24 cellular contexts compared by ENCODE assay signal in the genomic region with DNA sequence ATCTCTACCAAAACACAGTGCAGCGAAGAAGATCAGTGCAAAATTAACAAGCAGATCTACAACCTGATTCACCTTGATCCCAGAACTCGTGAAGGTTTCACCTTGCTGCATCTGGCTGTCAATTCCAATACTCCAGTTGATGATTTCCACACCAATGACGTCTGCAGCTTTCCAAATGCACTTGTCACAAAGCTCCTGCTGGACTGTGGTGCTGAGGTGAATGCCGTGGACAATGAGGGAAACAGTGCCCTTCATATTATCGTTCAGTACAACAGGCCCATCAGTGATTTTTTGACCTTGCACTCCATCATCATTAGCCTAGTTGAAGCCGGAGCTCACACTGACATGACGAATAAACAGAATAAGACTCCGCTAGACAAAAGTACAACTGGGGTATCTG. TPM values are rescaled to one million over a fixed set of nuclear protein-coding genes. Genes with fewer than 3 reads are reported as not detected.
DNase-seq lines count a peak whose midpoint lies in the region; ATAC-seq, FAIRE-seq and TF ChIP-seq lines count a peak whose summit lies in the region.
"Had no signal": no experiment of that assay in that cellular context is flagged by ENCODE, and none has a peak within 500 bp of the region (broad histone marks: within the 10 kb centered on the region; RNA-seq: fewer than 3 reads in every experiment).

No MANE protein-coding gene starts in this region.

- DNase-seq in Right ventricle myocardium superior (no peak), left cardiac atrium (no peak), K562 (ENCODE audit: extremely low read depth in 1 of 4, low spot score in 3 of 4) (no peak), left ventricle myocardium inferior (no peak), gastrocnemius medialis (peak in 1 of 2 donors; percentile 68), coronary artery (ENCODE audit: low spot score) (no peak), thyroid gland (no peak)
- DNase-seq: C1 segment of cervical spinal cord; CD4-positive, alpha-beta memory T cell; COR-L47; GDM1; HCEC 1CT; Kasumi-1; NCI-H1105 treated with DMSO at 0.1 percent for 48 hours; NCI-H146; NCI-H1930; NCI-H2107; NCI-H524; PC-9; SHP77 had no signal

- H3K27me3 ChIP-seq in K562 (ENCODE audit: control insufficient read depth in 2 of 2, insufficient read depth in 2 of 2, low read length in 2 of 2) = no peaks in the 10 kb centered on the region
- H3K27me3 ChIP-seq in left ventricle myocardium inferior (ENCODE audit: low read depth) = no peaks in the 10 kb centered on the region
- H3K27me3 ChIP-seq in gastrocnemius medialis = no peaks in the 10 kb centered on the region
- no peaks in the 10 kb centered on the region for H3K27me3 ChIP-seq in thyroid gland

- TF ChIP-seq RAD21 in K562 (CRISPR knock-in tag; conservative IDR thresholded peaks at IDR 0.05 in 1 of 2, IDR thresholded peaks at IDR 0.05 in 1 of 2) = no peak

- no peak for FAIRE-seq in K562 (lab: Jason Lieb, UNC)
- FAIRE-seq: GM12891, H1 had no signal

- intact Hi-C loops in Right ventricle myocardium superior (cut with DNase I) (no loop called here), left cardiac atrium (cut with DNase I) (no loop called here), K562 (cut with micrococcal nuclease) (no loop called here), left ventricle myocardium inferior (cut with micrococcal nuclease) (loop anchor here (10.0 kb wide), 1 partner anchor 46 kb away; no protein-coding TSS in a partner anchor), gastrocnemius medialis (cut with DNase I; ENCODE audit: low total_unique reads) (loop anchor here (2.0 kb wide), 1 partner anchor 34 kb away; no protein-coding TSS in a partner anchor), thyroid gland (cut with DNase I) (no loop called here)

- H3K4me3 ChIP-seq in K562 = no peak overlapping the region
- no peak overlapping the region for H3K4me3 ChIP-seq in left ventricle myocardium inferior
- H3K4me3 ChIP-seq in gastrocnemius medialis = peak overlapping the region in 1 of 4 donors; percentile 4
- H3K4me3 ChIP-seq in coronary artery = no peak overlapping the region
- H3K4me3 ChIP-seq in thyroid gland (replicated peaks in 1 of 3) = no peak overlapping the region
- H3K4me3 ChIP-seq: PC-9 had no signal

- in situ Hi-C loops in K562 (cut with MboI) = no loop called here
- in situ Hi-C loops in gastrocnemius medialis (cut with MboI; ENCODE audit: low sequenced_read_pairs in 4 of 4) = no loop called here

- TF ChIP-seq POLR2A in K562 (conservative IDR thresholded peaks at IDR 0.05) (no peak), gastrocnemius medialis (IDR thresholded peaks at IDR 0.05) (peak; percentile 42 to 55), thyroid gland (IDR thresholded peaks at IDR 0.05) (no peak)

- no peaks in the 10 kb centered on the region; a peak in 1 of 5 replicates for H3K4me1 ChIP-seq in K562 (replicated peaks in 1 of 2; ENCODE audit: control insufficient read depth in 2 of 2, insufficient read depth in 2 of 2, low read length in 2 of 2)
- peaks cover 99% of the 10 kb centered on the region for H3K4me1 ChIP-seq in left ventricle myocardium inferior
- peaks cover 91 to 93% of the 10 kb centered on the region in 2 donors for H3K4me1 ChIP-seq in gastrocnemius medialis
- H3K4me1 ChIP-seq in thyroid gland = peaks cover 6 to 7% of the 10 kb centered on the region in 2 donors

- TSS peak; percentile 1 for BruUV-seq in K562 (replicated peaks; lab: Mats Ljungman, UMichigan)

- peak; percentile 45 for ATAC-seq in Right ventricle myocardium superior (ENCODE audit: poor library complexity)
- ATAC-seq in left cardiac atrium = no peak
- no peak for ATAC-seq in K562
- peak in 1 of 2 donors; percentile 52 for ATAC-seq in gastrocnemius medialis
- no peak for ATAC-seq in GM21717 (IDR thresholded peaks at IDR 0.05; ENCODE audit: unreplicated experiment)

- H4K20me1 ChIP-seq in K562 (replicated peaks; ENCODE audit: control insufficient read depth, insufficient read depth, low read length) = peaks cover 6% of the 10 kb centered on the region; the same call in 1 of the 2 replicates

- H3K9ac ChIP-seq in K562 (ENCODE audit: insufficient read depth in 1 of 2, low read depth in 2 of 2, low read length in 2 of 2) = no peak overlapping the region

- POLR2A ChIA-PET in K562 (lab: Yijun Ruan, JAX) = interaction anchor here (3.1 kb wide), 1 partner anchor 9 kb away, joined by 12 read pairs; no protein-coding TSS in a partner anchor

- no peak overlapping the region for H2AFZ ChIP-seq in K562 (ENCODE audit: low read depth, low read length)
- H2AFZ ChIP-seq: PC-9 had no signal

- peaks cover 64% of the 10 kb centered on the region for H3K79me2 ChIP-seq in K562 (ENCODE audit: control insufficient read depth, insufficient read depth, low read length)

- WGBS in K562 (ENCODE audit: insufficient coverage, low coverage, missing lambda C conversion rate) = 96% methylated on average over 8 of the region's 8 CpGs
- 90 to 92% methylated on average over 8 of the region's 8 CpGs for WGBS in thyroid gland, 2 donors

- peaks cover 51% of the 10 kb centered on the region for H3K36me3 ChIP-seq in K562 (ENCODE audit: control insufficient read depth, insufficient read depth, low read length)
- peaks cover 30% of the 10 kb centered on the region for H3K36me3 ChIP-seq in left ventricle myocardium inferior
- peaks cover 0 to 19% of the 10 kb centered on the region in 2 donors for H3K36me3 ChIP-seq in gastrocnemius medialis
- peaks cover 16 to 21% of the 10 kb centered on the region in 2 donors for H3K36me3 ChIP-seq in thyroid gland

- H3K9me1 ChIP-seq in K562 (ENCODE audit: control insufficient read depth, insufficient read depth, low read length) = peaks cover 3% of the 10 kb centered on the region

- TF ChIP-seq EP300 in K562 (IDR thresholded peaks at IDR 0.05; ENCODE audit: low read length) = no peak

- H3K9me3 ChIP-seq in K562 (replicated peaks; ENCODE audit: control insufficient read depth, insufficient read depth, low read depth, low read length) = no peaks in the 10 kb centered on the region
- no peaks in the 10 kb centered on the region for H3K9me3 ChIP-seq in left ventricle myocardium inferior (replicated peaks)
- H3K9me3 ChIP-seq in gastrocnemius medialis = no peaks in the 10 kb centered on the region
- no peaks in the 10 kb centered on the region for H3K9me3 ChIP-seq in thyroid gland

- H3K27ac ChIP-seq in K562 (ENCODE audit: extremely low read depth, low read depth, low read length) (no peak overlapping the region), left ventricle myocardium inferior (replicated peaks) (peak overlapping the region; percentile 60), gastrocnemius medialis (peak overlapping the region; percentile 97 to 100 (median 99)), coronary artery (no peak overlapping the region), thyroid gland (no peak overlapping the region)
- H3K27ac ChIP-seq: HL-60, PC-9 had no signal

- H3K4me2 ChIP-seq in K562 (ENCODE audit: insufficient read depth, low read length) = no peak overlapping the region
- H3K4me2 ChIP-seq: PC-9 had no signal

- TF ChIP-seq CTCF in K562 (IDR thresholded peaks at IDR 0.05 in 2 of 3, conservative IDR thresholded peaks at IDR 0.05 in 1 of 3; ENCODE audit: insufficient read depth in 2 of 3, low read depth in 1 of 3, low read length in 3 of 3) (no peak), left ventricle myocardium inferior (IDR thresholded peaks at IDR 0.05; ENCODE audit: borderline replicate concordance) (no peak), gastrocnemius medialis (IDR thresholded peaks at IDR 0.05 in 4 of 5, conservative IDR thresholded peaks at IDR 0.05 in 1 of 5) (no peak), coronary artery (IDR thresholded peaks at IDR 0.05) (no peak), thyroid gland (IDR thresholded peaks at IDR 0.05) (no peak)

- CTCF ChIA-PET in K562 (lab: Yijun Ruan, JAX; ENCODE audit: low intra/inter-chr PET ratio) = no interaction called here

TF ChIP-seq in K562, 482 proteins besides CTCF, POLR2A, EP300 and RAD21 (continues in another document):
- TF ChIP-seq U2AF1 (optimal IDR thresholded peaks at IDR 0.05; ENCODE audit: low read depth, low read length) (no peak), FOXA1 (IDR thresholded peaks at IDR 0.05; ENCODE audit: borderline replicate concordance) (no peak), SAFB2 (IDR thresholded peaks at IDR 0.05; ENCODE audit: borderline replicate concordance, low read depth, low read length, severe bottlenecking) (no peak), RBM39 (optimal IDR thresholded peaks at IDR 0.05; ENCODE audit: low read depth, low read length) (no peak), HDGF (IDR thresholded peaks at IDR 0.05) (no peak), POLR2G (IDR thresholded peaks at IDR 0.05; ENCODE audit: low read depth, low read length) (no peak), SMAD4 (CRISPR knock-in tag; conservative IDR thresholded peaks at IDR 0.05) (no peak)

RNA-seq across cellular contexts. Expression of a gene that starts 13.2 kb away (rescaled TPM):
- 40.8 TPM for total RNA-seq in Right ventricle myocardium superior
- total RNA-seq in left cardiac atrium = 10 to 100 TPM; 41.1 to 69.7 TPM
- 56.6 and 67.0 TPM in 2 replicates for total RNA-seq in K562 (2011; cell fraction: chromatin; rRNA removed; ENCODE audit: low replicate concordance)
- 22.5 and 38.2 TPM in 2 replicates for total RNA-seq in K562 (2011; cell fraction: nucleolus; rRNA removed)
- total RNA-seq in K562 (2011; cell fraction: nucleoplasm; rRNA removed) = 31.6 and 32.1 TPM in 2 replicates
- total RNA-seq in K562 (2014; rRNA removed) = 18.0 and 19.7 TPM in 2 replicates
- total RNA-seq in K562 (2014; rRNA removed; fragmentation: Illumina TruSeq; extraction: Trizol) = 35.3 and 40.3 TPM in 2 replicates
- 30.4 and 34.7 TPM in 2 replicates for total RNA-seq in K562 (2015; rRNA removed; fragmentation: Illumina TruSeq; extraction: Trizol)
- total RNA-seq in K562 (2021) = 32.2 and 42.1 TPM in 2 replicates
- 58.3 and 61.6 TPM in 2 replicates for polyA plus RNA-seq in K562 (2011; rRNA removed)
- 24.2 and 31.0 TPM in 2 replicates for polyA plus RNA-seq in K562 (2011; cell fraction: cytosol; rRNA removed)
- 36.5 and 41.2 TPM in 2 replicates for polyA plus RNA-seq in K562 (2011; cell fraction: nucleus; rRNA removed)
- 14.2 and 14.3 TPM in 2 replicates for polyA plus RNA-seq in K562 (2012)
- polyA plus RNA-seq in K562 (2014; fragmentation: Illumina TruSeq; extraction: Trizol) = 20.1 and 22.3 TPM in 2 replicates
- polyA plus RNA-seq in K562 (2014; fragmentation: Nextera tagmentation; extraction: Ambion mirVana) = 1 to 10 TPM; 5.9 to 6.5 TPM
- polyA plus RNA-seq in K562 (2014; rRNA removed) = 12.0 and 14.0 TPM in 2 replicates
- 182 and 215 TPM in 2 replicates for polyA minus RNA-seq in K562 (2011; rRNA and poly(A)+ RNA removed)
- 79.5 and 101 TPM in 2 replicates for polyA minus RNA-seq in K562 (2011; cell fraction: cytosol; rRNA and poly(A)+ RNA removed)
- polyA minus RNA-seq in K562 (2011; cell fraction: nucleus; rRNA and poly(A)+ RNA removed) = 19.3 and 38.7 TPM in 2 replicates
- 46.7 TPM for total RNA-seq in left ventricle myocardium inferior
- 100 to 1,000 TPM in 3 of 4 donors, 10 to 100 TPM in 1; 80.8 to 158 (median 124) TPM for total RNA-seq in gastrocnemius medialis
- total RNA-seq in thyroid gland = 10 to 100 TPM; 43.2 to 60.4 (median 45.2) TPM

Comparison
In these comparisons a context has a peak if more than half of its experiments do, and no peak if none do; other contexts are left out.
1. intact Hi-C loops: an anchor here in left ventricle myocardium inferior (10.0 kb wide) and gastrocnemius medialis (2.0 kb wide); none called in Right ventricle myocardium superior, left cardiac atrium, K562 and thyroid gland.
2. H3K27ac ChIP-seq: peak in left ventricle myocardium inferior (single experiment) and gastrocnemius medialis (4 of 4); none in K562 (single experiment), coronary artery (0 of 2) and thyroid gland (0 of 3).
3. POLR2A ChIP-seq: peak in gastrocnemius medialis (2 of 2); none in K562 (single experiment) and thyroid gland (0 of 2).